In genomic region chr20:45415822-45416637, GRCh38 we compare ENCODE assay signal across 8 cellular contexts. TPM values are rescaled to one million over a fixed set of nuclear protein-coding genes. Genes with fewer than 3 reads are reported as not detected.
A peak's percentile ranks its signal among the peaks of the same experiment; 100 is the strongest.
DNase-seq lines count a peak whose midpoint lies in the region; ATAC-seq lines count a peak whose summit lies in the region.

PIGT (plus strand) TSS chr20:45416141; CDS start chr20:45416157, 16 bp downstream.

- H3K36me3 Mint-ChIP-seq in CD8-positive, alpha-beta memory T cell = peaks cover 0 to 51% (median 16%) of the 10 kb centered on the region in 3 donors
- H3K36me3 Mint-ChIP-seq in memory B cell = peaks cover 21% of the 10 kb centered on the region

- H3K4me3 ChIP-seq in CD8-positive, alpha-beta memory T cell (ENCODE audit: low read length) = peak within 1 kb of the TSS; percentile 86
- peak within 1 kb of the TSS; percentile 83 for H3K4me3 ChIP-seq in effector memory CD4-positive, alpha-beta T cell (ENCODE audit: insufficient read depth, low read depth, low read length, poor library complexity, severe bottlenecking)

- POLR2A ChIA-PET in CD8-positive, alpha-beta memory T cell (lab: Charles Lee) = interaction anchor here (0.7 to 3.0 kb wide), 7 partner anchors 9 to 947 kb away, joined by 3 to 25 read pairs (median 5); partner anchors contain the start of genes DBNDD2 and SYS1

- CTCF ChIA-PET in CD8-positive, alpha-beta memory T cell (lab: Charles Lee) = interaction anchor here (0.8 to 2.2 kb wide), 7 partner anchors 9 to 55 kb away, joined by 3 to 19 read pairs (median 6); partner anchors contain the start of gene SYS1

- H3K4me3 Mint-ChIP-seq in CD8-positive, alpha-beta memory T cell = peak within 1 kb of the TSS; percentile 94 to 99 (median 97)
- peak within 1 kb of the TSS; percentile 93 for H3K4me3 Mint-ChIP-seq in memory B cell

- peaks cover 21% of the 10 kb centered on the region for H3K4me1 ChIP-seq in CD8-positive, alpha-beta memory T cell (ENCODE audit: insufficient read depth, low read length)
- H3K4me1 ChIP-seq in effector memory CD4-positive, alpha-beta T cell (ENCODE audit: control insufficient read depth, insufficient read depth, low read length, poor library complexity, severe bottlenecking) = peaks cover 9% of the 10 kb centered on the region

- H3K27me3 ChIP-seq in CD8-positive, alpha-beta memory T cell (ENCODE audit: insufficient read depth, low read length, poor library complexity, severe bottlenecking) = no peaks in the 10 kb centered on the region
- H3K27me3 ChIP-seq in effector memory CD4-positive, alpha-beta T cell (replicated peaks; ENCODE audit: control insufficient read depth, insufficient read depth, low read length, poor library complexity, severe bottlenecking) = no peaks in the 10 kb centered on the region

- DNase-seq in CD8-positive, alpha-beta memory T cell = peak; percentile 85 to 95 (median 94)
- peak; percentile 66 for DNase-seq in HS-27A (ENCODE audit: low read depth)
- DNase-seq in NOMO-1 (lab: John Stamatoyannopoulos, UW; ENCODE audit: unreplicated experiment in 2 of 2) = peak; percentile 86 to 90
- peak; percentile 91 for DNase-seq in activated CD8-positive, alpha-beta memory T cell treated with anti-CD3 and anti-CD28 coated beads for 24 hours
- peak; percentile 87 to 90 (median 90) for DNase-seq in effector memory CD4-positive, alpha-beta T cell
- DNase-seq in memory B cell (ENCODE audit: low spot score in 2 of 2) = peak; percentile 73 to 82
- DNase-seq in stimulated activated CD8-positive, alpha-beta memory T cell treated with anti-CD3 and anti-CD28 coated beads, Interleukin-12 subunit alpha, Interleukin-12 subunit beta, amount 100 ng/mL, for 1 hour (ENCODE audit: low read depth) = peak; percentile 83

- peak; percentile 70 for ATAC-seq in GM19463 (IDR thresholded peaks at IDR 0.05; ENCODE audit: unreplicated experiment)
- peak; percentile 77 for ATAC-seq in memory B cell (ENCODE audit: low read depth)

- H3K27ac Mint-ChIP-seq in CD8-positive, alpha-beta memory T cell = peak within 1 kb of the TSS; percentile 96 to 99 (median 98)
- peak within 1 kb of the TSS; percentile 96 for H3K27ac Mint-ChIP-seq in memory B cell

- H3K4me1 Mint-ChIP-seq in CD8-positive, alpha-beta memory T cell = peaks cover 36 to 54% (median 50%) of the 10 kb centered on the region in 3 donors
- H3K4me1 Mint-ChIP-seq in memory B cell = peaks cover 35% of the 10 kb centered on the region

- H3K9me3 ChIP-seq in CD8-positive, alpha-beta memory T cell (ENCODE audit: low read length) = no peaks in the 10 kb centered on the region
- no peaks in the 10 kb centered on the region for H3K9me3 ChIP-seq in effector memory CD4-positive, alpha-beta T cell (ENCODE audit: control insufficient read depth, low read length)

- H3K27me3 Mint-ChIP-seq in CD8-positive, alpha-beta memory T cell = no peaks in the 10 kb centered on the region
- no peaks in the 10 kb centered on the region for H3K27me3 Mint-ChIP-seq in memory B cell

- peak within 1 kb of the TSS; percentile 64 for H3K27ac ChIP-seq in CD8-positive, alpha-beta memory T cell (ENCODE audit: low read depth, low read length)
- peak within 1 kb of the TSS; percentile 88 for H3K27ac ChIP-seq in effector memory CD4-positive, alpha-beta T cell (ENCODE audit: insufficient read depth, low read length, poor library complexity, severe bottlenecking)

- H3K9me3 Mint-ChIP-seq in CD8-positive, alpha-beta memory T cell = no peaks in the 10 kb centered on the region
- no peaks in the 10 kb centered on the region for H3K9me3 Mint-ChIP-seq in memory B cell

- peaks cover 18% of the 10 kb centered on the region for H3K36me3 ChIP-seq in CD8-positive, alpha-beta memory T cell (ENCODE audit: insufficient read depth, low read length)
- peaks cover 28% of the 10 kb centered on the region for H3K36me3 ChIP-seq in effector memory CD4-positive, alpha-beta T cell (ENCODE audit: control insufficient read depth, insufficient read depth, low read length)

RNA-seq across cellular contexts. Expression of gene PIGT, which starts in this region (rescaled TPM):
- 10 to 100 TPM; 76.3 to 76.4 TPM for total RNA-seq in CD8-positive, alpha-beta memory T cell
- polyA plus RNA-seq in CD8-positive, alpha-beta memory T cell = 96.4 TPM

Comparison
In these comparisons a context has a peak if more than half of its experiments do, and no peak if none do; other contexts are left out.
1. Peak in every context shown above with its lines: DNase-seq, ATAC-seq, H3K4me3 ChIP-seq and H3K27ac ChIP-seq.